ENCODE assay signal across 21 cellular contexts in genomic region chr17:72359274-72359673, GRCh38.
DNase-seq lines count a peak whose midpoint lies in the region; ATAC-seq, FAIRE-seq and TF ChIP-seq lines count a peak whose summit lies in the region.
"Had no signal": no experiment of that assay in that cellular context is flagged by ENCODE, and none has a peak within 500 bp of the region (broad histone marks: within the 10 kb centered on the region; RNA-seq: fewer than 3 reads in every experiment).

No MANE protein-coding gene starts in this region.

- DNase-seq in EL (peak; percentile 11), MG63 (peak; percentile 50), bronchial epithelial cell (ENCODE audit: low read depth) (peak; percentile 73), prostate gland (ENCODE audit: low spot score) (peak; percentile 27), NCI-H2107 (lab: John Stamatoyannopoulos, UW) (no peak), NCI-H1417 treated with DMSO at 0.1 percent for 48 hours (lab: John Stamatoyannopoulos, UW) (no peak)
- DNase-seq: C1 segment of cervical spinal cord; CD8-positive, alpha-beta T cell; MV-4-11; NCI-H1105 treated with DMSO at 0.1 percent for 48 hours; NCI-H1694; NCI-H2081 treated with DMSO at 0.1 percent for 48 hours; NCI-H446; NCI-H526 treated with DMSO at 0.1 percent for 48 hours; RPMI8226; SIG-M5 had no signal

- WGBS in prostate gland, result 57% methylated on average over 2 of the region's 2 CpGs

- H3K27ac ChIP-seq in prostate gland, result no peak overlapping the region
- H3K27ac ChIP-seq: KMS-11 had no signal

- H3K4me3 ChIP-seq in MG63, result no peak overlapping the region
- no peak overlapping the region for H3K4me3 ChIP-seq in bronchial epithelial cell (ENCODE audit: low read depth, low read length)
- no peak overlapping the region for H3K4me3 ChIP-seq in prostate gland

- no peak for TF ChIP-seq POLR2A in prostate gland (IDR thresholded peaks at IDR 0.05)

- intact Hi-C loops in prostate gland (cut with DNase I), result no loop called here

- H3K27me3 ChIP-seq in MG63, result no peaks in the 10 kb centered on the region
- no peaks in the 10 kb centered on the region for H3K27me3 ChIP-seq in bronchial epithelial cell (ENCODE audit: control insufficient read depth, insufficient read depth, low read length)
- H3K27me3 ChIP-seq in prostate gland (replicated peaks; ENCODE audit: insufficient read depth), result no peaks in the 10 kb centered on the region

- H3K9me3 ChIP-seq in MG63 (peaks cover 28% of the 10 kb centered on the region), prostate gland (no peaks in the 10 kb centered on the region)

- H3K4me1 ChIP-seq in prostate gland (replicated peaks), result no peaks in the 10 kb centered on the region

- no peak for TF ChIP-seq CTCF in bronchial epithelial cell (IDR thresholded peaks at IDR 0.05; ENCODE audit: insufficient read depth, low read length, severe bottlenecking)
- no peak for TF ChIP-seq CTCF in prostate gland (IDR thresholded peaks at IDR 0.05)

- FAIRE-seq in bronchial epithelial cell (lab: Jason Lieb, UNC), result no peak
- FAIRE-seq: G401.6, GM12892, GM19239 had no signal

- no peaks in the 10 kb centered on the region for H3K36me3 ChIP-seq in MG63
- H3K36me3 ChIP-seq in bronchial epithelial cell (ENCODE audit: control insufficient read depth, insufficient read depth, low read length), result no peaks in the 10 kb centered on the region
- no peaks in the 10 kb centered on the region for H3K36me3 ChIP-seq in prostate gland

- ATAC-seq in HG03565 (IDR thresholded peaks at IDR 0.05; ENCODE audit: unreplicated experiment), result no peak
- ATAC-seq: CD8-positive, alpha-beta T cell had no signal

Comparison
In these comparisons a context has a peak if more than half of its experiments do, and no peak if none do; other contexts are left out.
1. DNase-seq: peak in EL (single experiment), MG63 (single experiment), bronchial epithelial cell (single experiment) and prostate gland (single experiment); none in NCI-H2107 (single experiment) and NCI-H1417 treated with DMSO at 0.1 percent for 48 hours (single experiment).